Comparison of ENCODE assay signal across 13 cellular contexts in the genomic region with DNA sequence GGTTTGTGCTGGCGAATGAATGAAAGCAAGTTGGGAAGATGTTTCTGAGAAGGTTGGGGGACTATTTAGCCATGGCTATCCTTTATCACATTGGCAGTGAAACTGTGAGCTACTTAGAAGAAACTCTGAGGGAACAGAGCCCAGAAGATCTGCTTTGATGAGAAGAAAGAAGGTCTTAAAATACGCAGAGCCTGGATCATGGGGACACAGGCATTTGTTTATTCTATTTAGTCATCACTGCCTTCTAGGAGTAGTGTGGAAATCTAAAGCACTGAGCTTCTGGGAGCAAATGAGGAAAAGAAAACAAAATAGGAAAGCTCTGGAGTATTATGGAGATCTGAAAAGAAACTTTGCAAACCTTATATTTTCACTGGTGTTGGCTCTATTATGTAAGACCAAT. TPM values are rescaled to one million over a fixed set of nuclear protein-coding genes. Genes with fewer than 3 reads are reported as not detected.
DNase-seq lines count a peak whose midpoint lies in the region; ATAC-seq and TF ChIP-seq lines count a peak whose summit lies in the region.
"Had no signal": no experiment of that assay in that cellular context is flagged by ENCODE, and none has a peak within 500 bp of the region (broad histone marks: within the 10 kb centered on the region; RNA-seq: fewer than 3 reads in every experiment).

No MANE protein-coding gene starts in this region.

- H3K4me3 ChIP-seq in PC-3 (ENCODE audit: low read length) (no peak overlapping the region), esophagus squamous epithelium (no peak overlapping the region), muscle layer of colon (ENCODE audit: low read depth in 1 of 2, low read length in 2 of 2) (no peak overlapping the region), transverse colon (no peak overlapping the region)

- H3K27ac ChIP-seq in PC-3 (ENCODE audit: low read length), result no peak overlapping the region
- peak overlapping the region in 3 of 4 donors; percentile 3 to 67 (median 44) for H3K27ac ChIP-seq in esophagus squamous epithelium
- H3K27ac ChIP-seq in muscle layer of colon (ENCODE audit: low read depth, low read length), result peak overlapping the region; percentile 36
- H3K27ac ChIP-seq in transverse colon, result peak overlapping the region; percentile 46 to 74 (median 68)

- no peaks in the 10 kb centered on the region for H3K79me2 ChIP-seq in PC-3 (ENCODE audit: low read length)

- H4K20me1 ChIP-seq in PC-3 (ENCODE audit: low read length), result no peaks in the 10 kb centered on the region

- DNase-seq in PC-3, result peak; percentile 15
- DNase-seq in esophagus squamous epithelium (lab: John Stamatoyannopoulos, UW), result no peak
- DNase-seq in transverse colon, result no peak
- no peak for DNase-seq in NCI-H82 treated with DMSO at 0.1 percent for 48 hours (lab: John Stamatoyannopoulos, UW; ENCODE audit: unreplicated experiment)
- no peak for DNase-seq in activated CD4-positive, alpha-beta T cell treated with anti-CD3 and anti-CD28 coated beads, Interleukin-2, amount 50 U/mL, for 1 hour
- DNase-seq: amygdala, endodermal cell, midbrain, NCI-H2081 treated with DMSO at 0.1 percent for 48 hours had no signal

- no TSS peak for BruUV-seq in PC-3 (replicated peaks; lab: Mats Ljungman, UMichigan)

- H2AFZ ChIP-seq in PC-3 (ENCODE audit: low read length), result no peak overlapping the region

- CTCF ChIA-PET in PC-3 (lab: Charles Lee), result no interaction called here

- ATAC-seq in PC-3 (peak; percentile 60), HG03095 (IDR thresholded peaks at IDR 0.05; ENCODE audit: unreplicated experiment) (no peak), esophagus mucosa (no peak)
- ATAC-seq: activated CD4-positive, CD25-positive, alpha-beta regulatory T cell treated with anti-CD3 and anti-CD28 coated beads, Interleukin-2, amount 50 U/mL, for 24 hours had no signal

- H3F3A ChIP-seq in PC-3 (ENCODE audit: low read length, unreplicated experiment), result no peaks in the 10 kb centered on the region

- 50 to 55% methylated on average over 2 of the region's 2 CpGs for WGBS in esophagus squamous epithelium, 2 donors
- 63 to 80% methylated on average over 1 to 2 of the region's 2 CpGs for WGBS in transverse colon (ENCODE audit: low coverage in 1 of 2), 2 donors

- H3K4me2 ChIP-seq in PC-3 (ENCODE audit: low read length), result no peak overlapping the region

- H3K4me1 ChIP-seq in PC-3 (ENCODE audit: insufficient read depth, low read length) (peaks cover 31% of the 10 kb centered on the region), esophagus squamous epithelium (peaks cover 0 to 29% (median 9%) of the 10 kb centered on the region in 3 donors), muscle layer of colon (ENCODE audit: insufficient read depth, low read length) (peaks cover 74% of the 10 kb centered on the region), transverse colon (peaks cover 0 to 43% (median 8%) of the 10 kb centered on the region in 4 donors)

- in situ Hi-C loops in transverse colon (cut with MboI; ENCODE audit: low pct_ligation_motif_present in 1 of 4, low pct_unique_long_range_greater_than_20kb in 1 of 4, low sequenced_read_pairs in 3 of 4), result no loop called here

- H3K9me3 ChIP-seq in PC-3 (ENCODE audit: low read length), result no peaks in the 10 kb centered on the region
- no peaks in the 10 kb centered on the region for H3K9me3 ChIP-seq in esophagus squamous epithelium
- H3K9me3 ChIP-seq in muscle layer of colon (ENCODE audit: low read length), result no peaks in the 10 kb centered on the region
- no peaks in the 10 kb centered on the region for H3K9me3 ChIP-seq in transverse colon

- H3K9me2 ChIP-seq in PC-3 (replicated peaks; ENCODE audit: low read length), result no peaks in the 10 kb centered on the region

- POLR2A ChIA-PET in PC-3 (lab: Charles Lee; ENCODE audit: unreplicated experiment), result interaction anchor here (0.6 kb wide), 1 partner anchor 60 kb away, joined by 6 read pairs; no protein-coding TSS in a partner anchor

- TF ChIP-seq CTCF in PC-3 (conservative IDR thresholded peaks at IDR 0.05; ENCODE audit: low read depth, low read length) (no peak), esophagus squamous epithelium (IDR thresholded peaks at IDR 0.05) (no peak), transverse colon (IDR thresholded peaks at IDR 0.05) (no peak)

- intact Hi-C loops in PC-3 (cut with micrococcal nuclease) (no loop called here), esophagus squamous epithelium (cut with DNase I) (no loop called here), transverse colon (cut with DNase I; ENCODE audit: low total_unique reads) (no loop called here)

- TF ChIP-seq POLR2A in esophagus squamous epithelium (IDR thresholded peaks at IDR 0.05), result no peak
- TF ChIP-seq POLR2A in transverse colon (IDR thresholded peaks at IDR 0.05), result no peak

- no peaks in the 10 kb centered on the region for H3K36me3 ChIP-seq in PC-3 (ENCODE audit: low read depth, low read length)
- no peaks in the 10 kb centered on the region for H3K36me3 ChIP-seq in esophagus squamous epithelium
- H3K36me3 ChIP-seq in muscle layer of colon (ENCODE audit: insufficient read depth, low read length), result no peaks in the 10 kb centered on the region
- no peaks in the 10 kb centered on the region for H3K36me3 ChIP-seq in transverse colon

- H3K9ac ChIP-seq in PC-3 (ENCODE audit: low read length), result no peak overlapping the region
- H3K9ac ChIP-seq in muscle layer of colon (ENCODE audit: low read length), result no peak overlapping the region

- no peaks in the 10 kb centered on the region for H3K27me3 ChIP-seq in PC-3 (ENCODE audit: low read length)
- no peaks in the 10 kb centered on the region for H3K27me3 ChIP-seq in esophagus squamous epithelium
- H3K27me3 ChIP-seq in muscle layer of colon (ENCODE audit: control insufficient read depth in 1 of 2, insufficient read depth in 2 of 2, low read length in 2 of 2), result no peaks in the 10 kb centered on the region
- H3K27me3 ChIP-seq in transverse colon, result no peaks in the 10 kb centered on the region

- TF ChIP-seq EP300 in transverse colon (IDR thresholded peaks at IDR 0.05; ENCODE audit: low read depth), result no peak

RNA-seq across cellular contexts. Expression of gene CPED1, which starts 28.5 kb away (rescaled TPM):
- total RNA-seq in PC-3 (2014; rRNA removed) (1.8 and 2.2 TPM in 2 replicates), esophagus squamous epithelium (1 to 10 TPM in 3 of 4 donors, under 1 TPM in 1; 0.61 to 6.3 (median 2.3) TPM), transverse colon (10 to 100 TPM in 3 of 4 donors, 1 to 10 TPM in 1; 4.4 to 20.2 (median 14.0) TPM), esophagus mucosa (0.76 TPM)
